ENCODE assay signal across 9 cellular contexts in the genomic region with DNA sequence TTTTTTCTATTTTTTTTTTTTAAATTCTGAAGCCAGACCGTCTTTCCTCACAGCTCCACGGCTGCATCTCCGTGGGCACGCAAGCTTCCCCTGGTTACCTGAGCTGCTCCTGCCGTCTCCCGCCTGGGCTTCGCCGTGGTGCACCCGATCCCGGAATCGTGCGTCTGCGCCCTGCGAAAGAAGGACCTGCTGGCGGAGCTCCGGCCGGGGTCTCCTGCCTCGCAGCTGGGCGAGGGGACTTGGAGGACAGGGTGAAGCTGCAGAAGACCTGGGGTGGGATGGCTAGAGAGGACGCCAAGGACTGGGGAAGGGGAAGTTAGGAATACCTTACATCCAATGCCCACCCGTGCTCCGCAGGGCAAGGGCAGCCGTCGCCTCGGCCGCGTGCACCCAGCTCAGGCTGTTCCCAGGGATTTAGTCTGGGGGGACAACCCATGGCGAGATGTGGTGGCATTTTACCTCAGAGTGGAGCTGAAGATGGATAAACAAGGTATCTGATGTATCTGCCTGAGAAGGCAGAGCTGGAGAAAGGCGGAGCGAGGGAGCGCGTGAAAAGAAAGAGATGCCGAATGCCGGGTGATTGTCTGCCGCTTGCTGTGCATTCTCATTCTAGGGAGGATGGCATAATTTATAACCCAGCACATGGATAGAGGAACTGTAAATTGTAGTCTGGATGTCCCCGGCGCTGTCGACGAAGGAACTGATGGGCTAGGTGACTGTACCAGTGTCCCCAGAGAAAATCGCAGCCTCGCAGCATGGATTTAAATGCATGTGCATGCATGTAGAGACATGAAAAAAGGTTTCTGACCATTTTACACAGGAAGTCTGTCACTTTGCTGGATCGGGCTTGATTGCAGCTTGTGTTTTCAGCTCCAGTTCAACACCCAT.
DNase-seq lines count a peak whose midpoint lies in the region; ATAC-seq, FAIRE-seq and TF ChIP-seq lines count a peak whose summit lies in the region.
"Had no signal": no experiment of that assay in that cellular context is flagged by ENCODE, and none has a peak within 500 bp of the region (broad histone marks: within the 10 kb centered on the region; RNA-seq: fewer than 3 reads in every experiment).

No MANE protein-coding gene starts in this region.

- no peak for FAIRE-seq in GM12878 (lab: Jason Lieb, UNC)

- H2AFZ ChIP-seq in GM12878 (ENCODE audit: control insufficient read depth, low read depth, low read length) = peak overlapping the region; percentile 49

- H3K9ac ChIP-seq in GM12878 (ENCODE audit: control insufficient read depth, insufficient read depth, low read length) = no peak overlapping the region

- H3K4me1 ChIP-seq in heart left ventricle (peaks cover 0 to 69% (median 46%) of the 10 kb centered on the region in 12 donors), right atrium auricular region (peaks cover 0 to 52% of the 10 kb centered on the region in 2 donors), GM12878 (ENCODE audit: control insufficient read depth, insufficient read depth, low read length) (no peaks in the 10 kb centered on the region; the same call in 1 of the 2 replicates)

- RAD21 ChIA-PET in GM12878 (lab: Charles Lee; ENCODE audit: unreplicated experiment) = interaction anchor here (0.6 to 1.1 kb wide), 2 partner anchors 56 to 324 kb away, joined by 3 to 6 read pairs; no protein-coding TSS in a partner anchor

- POLR2A ChIA-PET in GM12878 (lab: Charles Lee) = interaction anchor here (0.6 kb wide), 3 partner anchors 8 to 1431 kb away, joined by 3 to 4 read pairs (median 3); no protein-coding TSS in a partner anchor

- H4K20me1 ChIP-seq in GM12878 (ENCODE audit: control insufficient read depth, insufficient read depth) = no peaks in the 10 kb centered on the region

- no peak for TF ChIP-seq RAD21 in GM12878 (IDR thresholded peaks at IDR 0.05; ENCODE audit: insufficient read depth, low read depth, low read length)

- no peak overlapping the region for H3K4me3 Mint-ChIP-seq in osteocyte (ENCODE audit: unreplicated experiment)

- no peak for ATAC-seq in heart left ventricle
- ATAC-seq in GM12878 = no peak
- no peak for ATAC-seq in HG03354 (IDR thresholded peaks at IDR 0.05; ENCODE audit: poor library complexity, severe bottlenecking, unreplicated experiment)

- H3K27me3 ChIP-seq in heart left ventricle (no peaks in the 10 kb centered on the region), right atrium auricular region (no peaks in the 10 kb centered on the region), GM12878 (replicated peaks in 1 of 2; ENCODE audit: control insufficient read depth in 2 of 2, insufficient read depth in 2 of 2, low read length in 1 of 2) (no peaks in the 10 kb centered on the region)

- SMC1A ChIA-PET in GM12878 (lab: Charles Lee; ENCODE audit: uncharacterized antibody, unreplicated experiment) = interaction anchor here (1.1 to 2.2 kb wide), 2 partner anchors 9 to 289 kb away, joined by 4 to 6 read pairs; no protein-coding TSS in a partner anchor

- H3K9me3 ChIP-seq in heart left ventricle (no peaks in the 10 kb centered on the region), right atrium auricular region (no peaks in the 10 kb centered on the region), GM12878 (replicated peaks; ENCODE audit: control insufficient read depth, insufficient read depth, low read length) (no peaks in the 10 kb centered on the region)
- H3K9me3 ChIP-seq: thoracic aorta had no signal

- peak in 3 of 5 donors; percentile 13 to 62 (median 27) for DNase-seq in heart left ventricle
- no peak for DNase-seq in right atrium auricular region (ENCODE audit: low spot score)
- no peak for DNase-seq in GM12878 (ENCODE audit: low read depth, low spot score)
- peak; percentile 61 for DNase-seq in midbrain (lab: John Stamatoyannopoulos, UW)
- DNase-seq in NCI-H1930 (lab: John Stamatoyannopoulos, UW) = no peak
- no peak for DNase-seq in osteocyte (ENCODE audit: extremely low spot score, unreplicated experiment)
- DNase-seq in stimulated activated CD8-positive, alpha-beta memory T cell treated with anti-CD3 and anti-CD28 coated beads, Interleukin-4, amount 100 ng/mL, for 48 hours = no peak

- BruUV-seq in GM12878 (replicated peaks; lab: Mats Ljungman, UMichigan) = no TSS peak

- H3K27ac Mint-ChIP-seq in osteocyte (ENCODE audit: unreplicated experiment) = no peak overlapping the region

- H3K79me2 ChIP-seq in GM12878 (ENCODE audit: control insufficient read depth, insufficient read depth, low read length) = no peaks in the 10 kb centered on the region

- TF ChIP-seq CTCF in heart left ventricle (IDR thresholded peaks at IDR 0.05) (no peak), right atrium auricular region (IDR thresholded peaks at IDR 0.05) (no peak), GM12878 (IDR thresholded peaks at IDR 0.05 in 2 of 3, conservative IDR thresholded peaks at IDR 0.05 in 1 of 3; ENCODE audit: control insufficient read depth in 2 of 3, extremely low read depth in 1 of 3, insufficient read depth in 1 of 3, low read depth in 3 of 3, low read length in 3 of 3) (no peak), osteocyte (IDR thresholded peaks at IDR 0.05) (no peak)

- peak overlapping the region in 11 of 12 donors; percentile 1 to 50 (median 39) for H3K4me3 ChIP-seq in heart left ventricle
- peak overlapping the region in 1 of 2 donors; percentile 43 for H3K4me3 ChIP-seq in right atrium auricular region
- no peak overlapping the region; the same call in 1 of the 2 replicates for H3K4me3 ChIP-seq in GM12878

- in situ Hi-C loops in GM12878 (cut with MboI) = no loop called here

- no peaks in the 10 kb centered on the region for H3K9me3 Mint-ChIP-seq in osteocyte (ENCODE audit: unreplicated experiment)

- peak overlapping the region; percentile 60 for H3K4me2 ChIP-seq in GM12878 (ENCODE audit: control insufficient read depth, insufficient read depth)

- TF ChIP-seq POLR2A in heart left ventricle (IDR thresholded peaks at IDR 0.05) = no peak
- TF ChIP-seq POLR2A in GM12878 (IDR thresholded peaks at IDR 0.05; ENCODE audit: low read depth, low read length) = no peak

- CTCF ChIA-PET in GM12878 (lab: Yijun Ruan, JAX) = interaction anchor here (0.7 to 1.0 kb wide), 2 partner anchors 118 to 293 kb away, joined by 3 to 4 read pairs; no protein-coding TSS in a partner anchor

- TF ChIP-seq EP300 in GM12878 (IDR thresholded peaks at IDR 0.05; ENCODE audit: borderline replicate concordance in 1 of 2, control insufficient read depth in 1 of 2, low read depth in 2 of 2, low read length in 2 of 2) = no peak

- H3K27ac ChIP-seq in heart left ventricle (peak overlapping the region in 2 of 12 donors; percentile 54 to 58), right atrium auricular region (no peak overlapping the region), GM12878 (ENCODE audit: control insufficient read depth, insufficient read depth) (no peak overlapping the region)
- H3K27ac ChIP-seq: thoracic aorta had no signal

- no peaks in the 10 kb centered on the region for H3K36me3 Mint-ChIP-seq in osteocyte (ENCODE audit: unreplicated experiment)

- WGBS in heart left ventricle, 4 donors = 56 to 66% (median 61%) methylated on average over 42 of the region's 42 CpGs
- WGBS in GM12878 (ENCODE audit: insufficient coverage, insufficient replicate concordance, low lambda C conversion rate, missing lambda C conversion rate) = 70% methylated on average over 38 of the region's 42 CpGs

- H3K4me1 Mint-ChIP-seq in osteocyte (ENCODE audit: unreplicated experiment) = peaks cover 48% of the 10 kb centered on the region

- intact Hi-C loops in heart left ventricle (cut with DNase I) (loop anchor here in 9 of 10 donors (2.0 to 10.0 kb wide), 7 partner anchors 162 to 555 kb away; a partner anchor contains a TSS), GM12878 (cut with micrococcal nuclease; ENCODE audit: unreplicated experiment) (loop anchor here (5.0 kb wide), 1 partner anchor 550 kb away; no protein-coding TSS in a partner anchor)

- H3K27me3 Mint-ChIP-seq in osteocyte (ENCODE audit: unreplicated experiment) = peaks cover 2% of the 10 kb centered on the region

- no peaks in the 10 kb centered on the region for H3K36me3 ChIP-seq in heart left ventricle
- no peaks in the 10 kb centered on the region for H3K36me3 ChIP-seq in right atrium auricular region
- H3K36me3 ChIP-seq in GM12878 (ENCODE audit: control insufficient read depth in 2 of 2, insufficient read depth in 2 of 2, low read length in 1 of 2) = no peaks in the 10 kb centered on the region
- H3K36me3 ChIP-seq: thoracic aorta had no signal

TF ChIP-seq in GM12878, 131 proteins besides CTCF, POLR2A, EP300 and RAD21:
- no peak for TF ChIP-seq CBFB (IDR thresholded peaks at IDR 0.05; ENCODE audit: low read depth)
- TF ChIP-seq MEF2B (IDR thresholded peaks at IDR 0.05; ENCODE audit: partially characterized antibody, poor library complexity, severe bottlenecking) = peak; percentile 14

Comparison
In these comparisons a context has a peak if more than half of its experiments do, and no peak if none do; other contexts are left out.
1. DNase-seq: peak in heart left ventricle (3 of 5) and midbrain (single experiment); none in right atrium auricular region (single experiment), GM12878 (single experiment), NCI-H1930 (0 of 2), osteocyte (single experiment) and stimulated activated CD8-positive, alpha-beta memory T cell treated with anti-CD3 and anti-CD28 coated beads, Interleukin-4, amount 100 ng/mL, for 48 hours (single experiment).